ENCODE assay signal across 9 cellular contexts in the genomic region with DNA sequence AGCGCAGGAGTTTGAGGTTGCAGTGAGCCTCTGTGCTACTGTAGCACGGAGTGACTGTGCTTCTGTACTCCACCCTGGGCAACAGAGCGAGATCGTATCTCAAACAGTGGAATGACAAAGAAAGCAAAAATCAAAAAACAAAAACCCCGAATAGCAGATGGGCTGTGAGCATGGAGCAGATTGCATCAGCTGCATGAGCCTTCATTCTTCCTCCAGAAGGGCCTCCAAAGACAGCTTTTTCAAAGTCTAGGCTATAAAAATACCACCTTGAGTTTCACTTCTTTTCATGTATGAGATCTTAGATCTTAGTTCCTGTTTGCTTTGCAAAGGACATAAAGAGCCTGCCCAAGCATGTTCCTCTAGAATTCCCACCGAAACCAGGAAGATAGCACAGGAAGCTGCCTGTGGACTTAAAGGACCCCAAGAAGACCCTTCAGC. TPM values are rescaled to one million over a fixed set of nuclear protein-coding genes. Genes with fewer than 3 reads are reported as not detected.
DNase-seq lines count a peak whose midpoint lies in the region; ATAC-seq and TF ChIP-seq lines count a peak whose summit lies in the region.
"Had no signal": no experiment of that assay in that cellular context is flagged by ENCODE, and none has a peak within 500 bp of the region (broad histone marks: within the 10 kb centered on the region; RNA-seq: fewer than 3 reads in every experiment).

No MANE protein-coding gene starts in this region.

- H3K4me1 ChIP-seq in aorta (ENCODE audit: control insufficient read depth in 1 of 2, insufficient read depth in 2 of 2, low read length in 2 of 2), result peaks cover 0 to 2% of the 10 kb centered on the region in 2 donors

- DNase-seq in HT-29 (ENCODE audit: low spot score) (peak; percentile 29), epithelial cell of esophagus (ENCODE audit: low read depth) (peak; percentile 32), aorta (no peak), NCI-H526 (lab: John Stamatoyannopoulos, UW) (no peak), NCI-H446 (lab: John Stamatoyannopoulos, UW) (no peak)
- DNase-seq in stimulated activated CD4-positive, alpha-beta T cell treated with anti-CD3 and anti-CD28 coated beads, Interleukin-4, amount 100 ng/mL, for 1 hour, result no peak

- H3K36me3 ChIP-seq in aorta (ENCODE audit: control insufficient read depth in 1 of 2, insufficient read depth in 2 of 2, low read length in 1 of 2), result no peaks in the 10 kb centered on the region

- intact Hi-C loops in aorta (cut with DNase I), result no loop called here

- no peaks in the 10 kb centered on the region for H3K27me3 ChIP-seq in aorta (ENCODE audit: control insufficient read depth in 1 of 2, insufficient read depth in 2 of 2, low read length in 1 of 2)

- TF ChIP-seq CTCF in epithelial cell of esophagus (IDR thresholded peaks at IDR 0.05; ENCODE audit: insufficient read depth, low read depth, low read length, missing control alignments), result no peak

- H3K27ac ChIP-seq in aorta (ENCODE audit: low read depth in 1 of 2, low read length in 2 of 2), result no peak overlapping the region

- ATAC-seq in GM18508 (IDR thresholded peaks at IDR 0.05; ENCODE audit: insufficient read depth, unreplicated experiment) (peak; percentile 64), GM21717 (IDR thresholded peaks at IDR 0.05; ENCODE audit: unreplicated experiment) (peak; percentile 84), aorta (ENCODE audit: low FRiP score) (no peak)
- ATAC-seq: HCT116 had no signal

- H3K4me3 ChIP-seq in epithelial cell of esophagus (ENCODE audit: low read length) (no peak overlapping the region), aorta (ENCODE audit: low read length in 2 of 2) (no peak overlapping the region)

- 87 to 90% methylated on average over 6 of the region's 6 CpGs for WGBS in aorta, 2 donors

- H3K9me3 ChIP-seq in aorta (ENCODE audit: control insufficient read depth, low read length), result no peaks in the 10 kb centered on the region

RNA-seq across cellular contexts. Expression of gene HSPB3, which starts 15.0 kb away (rescaled TPM):
- total RNA-seq in HT-29 (2014; rRNA removed; shearing (Covaris generic)), result not detected in 2 replicates
- total RNA-seq in aorta, result 1 to 10 TPM in 1 of 2 donors, not detected in 1; 1.5 TPM
- polyA plus RNA-seq in aorta, result 1 to 10 TPM; 1.1 to 1.5 TPM

Comparison
In these comparisons a context has a peak if more than half of its experiments do, and no peak if none do; other contexts are left out.
1. DNase-seq: peak in HT-29 (single experiment) and epithelial cell of esophagus (single experiment); none in stimulated activated CD4-positive, alpha-beta T cell treated with anti-CD3 and anti-CD28 coated beads, Interleukin-4, amount 100 ng/mL, for 1 hour (single experiment), aorta (0 of 2), NCI-H526 (0 of 2) and NCI-H446 (0 of 2).